In genomic region chr3:187295635-187296034, GRCh38 we compare ENCODE assay signal across 14 cellular contexts. TPM values are rescaled to one million over a fixed set of nuclear protein-coding genes. Genes with fewer than 3 reads are reported as not detected.
A peak's percentile ranks its signal among the peaks of the same experiment; 100 is the strongest.
DNase-seq lines count a peak whose midpoint lies in the region; ATAC-seq, FAIRE-seq and TF ChIP-seq lines count a peak whose summit lies in the region.
"Had no signal": no experiment of that assay in that cellular context is flagged by ENCODE, and none has a peak within 500 bp of the region (broad histone marks: within the 10 kb centered on the region; RNA-seq: fewer than 3 reads in every experiment).

No MANE protein-coding gene starts in this region.

- H3K27ac ChIP-seq in dorsolateral prefrontal cortex (no peak overlapping the region), Peyer's patch (no peak overlapping the region), testis (no peak overlapping the region)

- H3K4me1 ChIP-seq in Peyer's patch (no peaks in the 10 kb centered on the region), testis (peaks cover 8% of the 10 kb centered on the region)

- H3K9me3 ChIP-seq in Peyer's patch (no peaks in the 10 kb centered on the region), testis (no peaks in the 10 kb centered on the region)

- peaks cover 6% of the 10 kb centered on the region for H3K27me3 Mint-ChIP-seq in osteocyte (ENCODE audit: unreplicated experiment)

- WGBS in testis, 2 donors, result 76 to 78% methylated on average over 3 of the region's 3 CpGs

- TF ChIP-seq CTCF in dorsolateral prefrontal cortex (IDR thresholded peaks at IDR 0.05 in 54 of 56, conservative IDR thresholded peaks at IDR 0.05 in 2 of 56; ENCODE audit: low read depth in 1 of 56, partially characterized antibody in 56 of 56) (peak in 36 of 56 donors; percentile 8 to 47 (median 27)), osteocyte (IDR thresholded peaks at IDR 0.05) (peak; percentile 23), Peyer's patch (IDR thresholded peaks at IDR 0.05) (no peak), testis (IDR thresholded peaks at IDR 0.05) (peak in 1 of 3 experiments; percentile 19)

- no peak for ATAC-seq in HG03439 (IDR thresholded peaks at IDR 0.05; ENCODE audit: unreplicated experiment)
- ATAC-seq: left cardiac atrium, natural killer cell, Right ventricle myocardium inferior had no signal

- H3K36me3 ChIP-seq in Peyer's patch (no peaks in the 10 kb centered on the region), testis (ENCODE audit: low read depth, missing control alignments) (no peaks in the 10 kb centered on the region)

- H3K27me3 ChIP-seq in dorsolateral prefrontal cortex, result no peaks in the 10 kb centered on the region
- H3K27me3 ChIP-seq in Peyer's patch, result no peaks in the 10 kb centered on the region
- H3K27me3 ChIP-seq in testis, result no peaks in the 10 kb centered on the region

- FAIRE-seq in H54 (lab: Jason Lieb, UNC), result peak; percentile 20

- H3K36me3 Mint-ChIP-seq in osteocyte (ENCODE audit: unreplicated experiment), result no peaks in the 10 kb centered on the region
- H3K36me3 Mint-ChIP-seq: activated naive CD8-positive, alpha-beta T cell; natural killer cell had no signal

- H3K27ac Mint-ChIP-seq in osteocyte (ENCODE audit: unreplicated experiment), result no peak overlapping the region
- H3K27ac Mint-ChIP-seq: activated naive CD8-positive, alpha-beta T cell; dendritic cell treated with granulocyte-macrophage colony-stimulating factor and Interleukin-4, amounts not matched to agents 40 ng/mL and 50 ng/mL, for 4 days; natural killer cell had no signal

- DNase-seq in H54 (ENCODE audit: insufficient read length, low spot score), result no peak
- DNase-seq in NAMALWA (ENCODE audit: low spot score), result peak; percentile 25
- no peak for DNase-seq in dorsolateral prefrontal cortex
- no peak for DNase-seq in osteocyte (ENCODE audit: extremely low spot score, unreplicated experiment)
- no peak for DNase-seq in Peyer's patch
- no peak for DNase-seq in testis
- DNase-seq: left cardiac atrium, natural killer cell, NCI-H345 had no signal

- intact Hi-C loops in dorsolateral prefrontal cortex (cut with DNase I), result loop anchor here in 1 of 2 donors (5.0 kb wide), 1 partner anchor 73 kb away; no protein-coding TSS in a partner anchor
- intact Hi-C loops in testis (cut with DNase I; ENCODE audit: low total_unique reads), result no loop called here

- no peaks in the 10 kb centered on the region for H3K9me3 Mint-ChIP-seq in osteocyte (ENCODE audit: unreplicated experiment)
- H3K9me3 Mint-ChIP-seq: dendritic cell treated with granulocyte-macrophage colony-stimulating factor and Interleukin-4, amounts not matched to agents 40 ng/mL and 50 ng/mL, for 4 days; natural killer cell had no signal

- H3K4me3 Mint-ChIP-seq in osteocyte (ENCODE audit: unreplicated experiment), result no peak overlapping the region
- H3K4me3 Mint-ChIP-seq: activated naive CD8-positive, alpha-beta T cell; dendritic cell treated with granulocyte-macrophage colony-stimulating factor and Interleukin-4, amounts not matched to agents 40 ng/mL and 50 ng/mL, for 4 days; natural killer cell had no signal

- H3K4me3 ChIP-seq in dorsolateral prefrontal cortex (no peak overlapping the region), Peyer's patch (no peak overlapping the region), testis (no peak overlapping the region)
- H3K4me3 ChIP-seq: skin epidermis had no signal

- H3K4me1 Mint-ChIP-seq in osteocyte (ENCODE audit: unreplicated experiment), result peaks cover 12% of the 10 kb centered on the region
- H3K4me1 Mint-ChIP-seq: natural killer cell had no signal

- TF ChIP-seq POLR2A in H54 (IDR thresholded peaks at IDR 0.05; ENCODE audit: low read depth, low read length), result no peak
- no peak for TF ChIP-seq POLR2A in Peyer's patch (IDR thresholded peaks at IDR 0.05)
- TF ChIP-seq POLR2A in testis (IDR thresholded peaks at IDR 0.05), result no peak

RNA-seq across cellular contexts. Expression of gene MASP1, which starts 4.1 kb away (rescaled TPM):
- total RNA-seq in dorsolateral prefrontal cortex (10 to 100 TPM in 53 of 120 experiments, 1 to 10 TPM in 67; 3.2 to 33.8 (median 9.7) TPM), osteocyte (not detected in 2 replicates), Peyer's patch (1 to 10 TPM in 2 of 4 donors, under 1 TPM in 2; 0.70 to 4.2 (median 1.4) TPM), testis (1 to 10 TPM in 1 of 2 donors, under 1 TPM in 1; 0.55 to 2.8 TPM)
- polyA plus RNA-seq in testis (ENCODE audit: insufficient read depth, low read depth, low replicate concordance), result 3.6 TPM
- total RNA-seq: natural killer cell had no signal

Comparison
In these comparisons a context has a peak if more than half of its experiments do, and no peak if none do; other contexts are left out.
1. CTCF ChIP-seq: peak in dorsolateral prefrontal cortex (36 of 56) and osteocyte (single experiment); none in Peyer's patch (0 of 6).